ENCODE assay signal across 1 cellular context in the genomic region with DNA sequence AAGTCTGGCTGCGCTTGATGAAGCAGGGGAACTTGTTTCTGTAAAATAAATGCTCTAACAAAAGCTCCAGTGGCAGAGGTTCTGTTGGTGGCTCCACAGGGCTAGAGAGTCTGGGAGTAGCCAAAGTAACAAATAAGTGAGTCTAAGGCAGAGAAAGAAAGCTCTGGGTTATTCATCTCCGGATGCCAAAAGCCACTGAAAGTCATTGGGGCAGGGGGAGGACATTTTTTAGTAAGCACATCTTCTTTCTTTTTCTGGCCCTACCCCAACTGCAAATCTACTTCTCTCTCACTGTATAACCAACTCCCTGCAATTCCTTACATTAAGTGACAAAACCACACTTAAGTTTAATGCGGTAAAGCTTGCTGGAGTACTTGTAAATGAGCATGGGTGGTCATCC.
TF ChIP-seq lines count a peak whose summit lies in the region.

No MANE protein-coding gene starts in this region.

TF ChIP-seq in GM23338, 12 proteins besides CTCF, POLR2A, EP300 and RAD21 (continued from another document):
- TF ChIP-seq, protein P1, sequence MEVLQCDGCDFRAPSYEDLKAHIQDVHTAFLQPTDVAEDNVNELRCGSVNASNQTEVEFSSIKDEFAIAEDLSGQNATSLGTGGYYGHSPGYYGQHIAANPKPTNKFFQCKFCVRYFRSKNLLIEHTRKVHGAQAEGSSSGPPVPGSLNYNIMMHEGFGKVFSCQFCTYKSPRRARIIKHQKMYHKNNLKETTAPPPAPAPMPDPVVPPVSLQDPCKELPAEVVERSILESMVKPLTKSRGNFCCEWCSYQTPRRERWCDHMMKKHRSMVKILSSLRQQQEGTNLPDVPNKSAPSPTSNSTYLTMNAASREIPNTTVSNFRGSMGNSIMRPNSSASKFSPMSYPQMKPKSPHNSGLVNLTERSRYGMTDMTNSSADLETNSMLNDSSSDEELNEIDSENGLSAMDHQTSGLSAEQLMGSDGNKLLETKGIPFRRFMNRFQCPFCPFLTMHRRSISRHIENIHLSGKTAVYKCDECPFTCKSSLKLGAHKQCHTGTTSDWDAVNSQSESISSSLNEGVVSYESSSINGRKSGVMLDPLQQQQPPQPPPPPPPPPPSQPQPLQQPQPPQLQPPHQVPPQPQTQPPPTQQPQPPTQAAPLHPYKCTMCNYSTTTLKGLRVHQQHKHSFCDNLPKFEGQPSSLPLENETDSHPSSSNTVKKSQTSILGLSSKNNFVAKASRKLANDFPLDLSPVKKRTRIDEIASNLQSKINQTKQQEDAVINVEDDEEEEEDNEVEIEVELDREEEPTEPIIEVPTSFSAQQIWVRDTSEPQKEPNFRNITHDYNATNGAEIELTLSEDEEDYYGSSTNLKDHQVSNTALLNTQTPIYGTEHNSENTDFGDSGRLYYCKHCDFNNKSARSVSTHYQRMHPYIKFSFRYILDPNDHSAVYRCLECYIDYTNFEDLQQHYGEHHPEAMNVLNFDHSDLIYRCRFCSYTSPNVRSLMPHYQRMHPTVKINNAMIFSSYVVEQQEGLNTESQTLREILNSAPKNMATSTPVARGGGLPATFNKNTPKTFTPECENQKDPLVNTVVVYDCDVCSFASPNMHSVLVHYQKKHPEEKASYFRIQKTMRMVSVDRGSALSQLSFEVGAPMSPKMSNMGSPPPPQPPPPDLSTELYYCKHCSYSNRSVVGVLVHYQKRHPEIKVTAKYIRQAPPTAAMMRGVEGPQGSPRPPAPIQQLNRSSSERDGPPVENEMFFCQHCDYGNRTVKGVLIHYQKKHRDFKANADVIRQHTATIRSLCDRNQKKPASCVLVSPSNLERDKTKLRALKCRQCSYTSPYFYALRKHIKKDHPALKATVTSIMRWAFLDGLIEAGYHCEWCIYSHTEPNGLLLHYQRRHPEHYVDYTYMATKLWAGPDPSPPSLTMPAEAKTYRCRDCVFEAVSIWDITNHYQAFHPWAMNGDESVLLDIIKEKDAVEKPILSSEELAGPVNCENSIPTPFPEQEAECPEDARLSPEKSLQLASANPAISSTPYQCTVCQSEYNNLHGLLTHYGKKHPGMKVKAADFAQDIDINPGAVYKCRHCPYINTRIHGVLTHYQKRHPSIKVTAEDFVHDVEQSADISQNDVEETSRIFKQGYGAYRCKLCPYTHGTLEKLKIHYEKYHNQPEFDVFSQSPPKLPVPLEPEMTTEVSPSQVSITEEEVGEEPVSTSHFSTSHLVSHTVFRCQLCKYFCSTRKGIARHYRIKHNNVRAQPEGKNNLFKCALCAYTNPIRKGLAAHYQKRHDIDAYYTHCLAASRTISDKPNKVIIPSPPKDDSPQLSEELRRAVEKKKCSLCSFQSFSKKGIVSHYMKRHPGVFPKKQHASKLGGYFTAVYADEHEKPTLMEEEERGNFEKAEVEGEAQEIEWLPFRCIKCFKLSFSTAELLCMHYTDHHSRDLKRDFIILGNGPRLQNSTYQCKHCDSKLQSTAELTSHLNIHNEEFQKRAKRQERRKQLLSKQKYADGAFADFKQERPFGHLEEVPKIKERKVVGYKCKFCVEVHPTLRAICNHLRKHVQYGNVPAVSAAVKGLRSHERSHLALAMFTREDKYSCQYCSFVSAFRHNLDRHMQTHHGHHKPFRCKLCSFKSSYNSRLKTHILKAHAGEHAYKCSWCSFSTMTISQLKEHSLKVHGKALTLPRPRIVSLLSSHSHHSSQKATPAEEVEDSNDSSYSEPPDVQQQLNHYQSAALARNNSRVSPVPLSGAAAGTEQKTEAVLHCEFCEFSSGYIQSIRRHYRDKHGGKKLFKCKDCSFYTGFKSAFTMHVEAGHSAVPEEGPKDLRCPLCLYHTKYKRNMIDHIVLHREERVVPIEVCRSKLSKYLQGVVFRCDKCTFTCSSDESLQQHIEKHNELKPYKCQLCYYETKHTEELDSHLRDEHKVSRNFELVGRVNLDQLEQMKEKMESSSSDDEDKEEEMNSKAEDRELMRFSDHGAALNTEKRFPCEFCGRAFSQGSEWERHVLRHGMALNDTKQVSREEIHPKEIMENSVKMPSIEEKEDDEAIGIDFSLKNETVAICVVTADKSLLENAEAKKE (CRISPR knock-in tag; IDR thresholded peaks at IDR 0.05): no peak
- TF ChIP-seq, protein P2, sequence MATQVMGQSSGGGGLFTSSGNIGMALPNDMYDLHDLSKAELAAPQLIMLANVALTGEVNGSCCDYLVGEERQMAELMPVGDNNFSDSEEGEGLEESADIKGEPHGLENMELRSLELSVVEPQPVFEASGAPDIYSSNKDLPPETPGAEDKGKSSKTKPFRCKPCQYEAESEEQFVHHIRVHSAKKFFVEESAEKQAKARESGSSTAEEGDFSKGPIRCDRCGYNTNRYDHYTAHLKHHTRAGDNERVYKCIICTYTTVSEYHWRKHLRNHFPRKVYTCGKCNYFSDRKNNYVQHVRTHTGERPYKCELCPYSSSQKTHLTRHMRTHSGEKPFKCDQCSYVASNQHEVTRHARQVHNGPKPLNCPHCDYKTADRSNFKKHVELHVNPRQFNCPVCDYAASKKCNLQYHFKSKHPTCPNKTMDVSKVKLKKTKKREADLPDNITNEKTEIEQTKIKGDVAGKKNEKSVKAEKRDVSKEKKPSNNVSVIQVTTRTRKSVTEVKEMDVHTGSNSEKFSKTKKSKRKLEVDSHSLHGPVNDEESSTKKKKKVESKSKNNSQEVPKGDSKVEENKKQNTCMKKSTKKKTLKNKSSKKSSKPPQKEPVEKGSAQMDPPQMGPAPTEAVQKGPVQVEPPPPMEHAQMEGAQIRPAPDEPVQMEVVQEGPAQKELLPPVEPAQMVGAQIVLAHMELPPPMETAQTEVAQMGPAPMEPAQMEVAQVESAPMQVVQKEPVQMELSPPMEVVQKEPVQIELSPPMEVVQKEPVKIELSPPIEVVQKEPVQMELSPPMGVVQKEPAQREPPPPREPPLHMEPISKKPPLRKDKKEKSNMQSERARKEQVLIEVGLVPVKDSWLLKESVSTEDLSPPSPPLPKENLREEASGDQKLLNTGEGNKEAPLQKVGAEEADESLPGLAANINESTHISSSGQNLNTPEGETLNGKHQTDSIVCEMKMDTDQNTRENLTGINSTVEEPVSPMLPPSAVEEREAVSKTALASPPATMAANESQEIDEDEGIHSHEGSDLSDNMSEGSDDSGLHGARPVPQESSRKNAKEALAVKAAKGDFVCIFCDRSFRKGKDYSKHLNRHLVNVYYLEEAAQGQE (IDR thresholded peaks at IDR 0.05; ENCODE audit: unreplicated experiment): no peak
- no peak for TF ChIP-seq NANOG (IDR thresholded peaks at IDR 0.05; ENCODE audit: borderline replicate concordance)
- no peak for TF ChIP-seq JUNB (IDR thresholded peaks at IDR 0.05; ENCODE audit: unreplicated experiment)
- no peak for TF ChIP-seq ZNF114 (CRISPR knock-in tag; IDR thresholded peaks at IDR 0.05)
- TF ChIP-seq ZNF331 (CRISPR knock-in tag; IDR thresholded peaks at IDR 0.05; ENCODE audit: low read depth): no peak
- TF ChIP-seq EZH2 (IDR thresholded peaks at IDR 0.05; ENCODE audit: low read depth, unreplicated experiment): no peak
- TF ChIP-seq, protein P3, sequence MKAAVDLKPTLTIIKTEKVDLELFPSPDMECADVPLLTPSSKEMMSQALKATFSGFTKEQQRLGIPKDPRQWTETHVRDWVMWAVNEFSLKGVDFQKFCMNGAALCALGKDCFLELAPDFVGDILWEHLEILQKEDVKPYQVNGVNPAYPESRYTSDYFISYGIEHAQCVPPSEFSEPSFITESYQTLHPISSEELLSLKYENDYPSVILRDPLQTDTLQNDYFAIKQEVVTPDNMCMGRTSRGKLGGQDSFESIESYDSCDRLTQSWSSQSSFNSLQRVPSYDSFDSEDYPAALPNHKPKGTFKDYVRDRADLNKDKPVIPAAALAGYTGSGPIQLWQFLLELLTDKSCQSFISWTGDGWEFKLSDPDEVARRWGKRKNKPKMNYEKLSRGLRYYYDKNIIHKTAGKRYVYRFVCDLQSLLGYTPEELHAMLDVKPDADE (IDR thresholded peaks at IDR 0.05): no peak
- no peak for TF ChIP-seq POLR2AphosphoS5 (IDR thresholded peaks at IDR 0.05; ENCODE audit: low read depth)
- TF ChIP-seq CREB1 (CRISPR knock-in tag; IDR thresholded peaks at IDR 0.05; ENCODE audit: low read depth): no peak
- no peak for TF ChIP-seq EZH2phosphoT487 (IDR thresholded peaks at IDR 0.05; ENCODE audit: unreplicated experiment)
